In the genomic region with DNA sequence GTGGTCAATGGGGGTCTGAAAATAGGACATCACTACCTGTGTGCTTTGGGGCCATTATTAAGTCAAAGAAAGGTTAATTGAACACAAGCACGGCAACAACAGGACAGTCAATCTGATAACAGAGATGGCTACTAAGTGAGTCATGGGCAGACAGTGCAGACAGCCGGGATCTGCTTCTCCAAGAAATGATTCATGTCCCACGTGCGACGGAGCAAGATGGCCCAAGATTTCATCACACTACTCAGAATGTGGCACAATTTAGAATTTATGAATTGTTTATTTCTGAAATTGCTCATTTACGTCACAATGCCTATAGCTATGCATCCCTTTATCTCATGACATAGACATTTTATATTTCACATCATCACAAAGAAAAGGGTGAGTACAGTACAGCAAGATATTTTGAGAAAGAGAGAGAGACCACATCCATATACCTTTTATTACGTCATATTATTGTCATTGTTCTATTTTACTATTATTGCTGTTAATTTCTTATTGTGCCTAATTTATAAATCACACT, we compare ENCODE assay signal across 1 cellular context.
A peak's percentile ranks its signal among the peaks of the same experiment; 100 is the strongest.
TF ChIP-seq lines count a peak whose summit lies in the region.

No MANE protein-coding gene starts in this region.

TF ChIP-seq in K562, 482 proteins besides CTCF, POLR2A, EP300 and RAD21 (continued from another document and continues in another):
- TF ChIP-seq NCOR1 (IDR thresholded peaks at IDR 0.05) (peak; percentile 61; the same call in 1 of the 2 replicates), ZFPM2 (CRISPR knock-in tag; IDR thresholded peaks at IDR 0.05) (no peak), ZNF274 (IDR thresholded peaks at IDR 0.05; ENCODE audit: borderline replicate concordance, low read depth, low read length) (no peak), PATZ1 (CRISPR knock-in tag; IDR thresholded peaks at IDR 0.05; ENCODE audit: borderline replicate concordance) (no peak), MAFF (IDR thresholded peaks at IDR 0.05; ENCODE audit: low read length) (no peak), DDX20 (tag; IDR thresholded peaks at IDR 0.05; ENCODE audit: low read depth) (no peak), RCOR1 (IDR thresholded peaks at IDR 0.05; ENCODE audit: borderline replicate concordance in 1 of 2, low read depth in 2 of 2, low read length in 2 of 2) (peak in 1 of 2 experiments; percentile 89; a peak in 2 of 4 replicates), UBTF (IDR thresholded peaks at IDR 0.05; ENCODE audit: borderline replicate concordance in 1 of 2, low read depth in 2 of 2, low read length in 2 of 2) (no peak), NUFIP1 (IDR thresholded peaks at IDR 0.05; ENCODE audit: partially characterized antibody) (no peak), IFI16 (CRISPR knock-in tag; IDR thresholded peaks at IDR 0.05) (no peak), ZBTB2 (IDR thresholded peaks at IDR 0.05) (no peak), GTF3C2 (IDR thresholded peaks at IDR 0.05; ENCODE audit: borderline replicate concordance, extremely low read depth, insufficient read length) (no peak), RBFOX2 (IDR thresholded peaks at IDR 0.05; ENCODE audit: low read depth, low read length) (no peak), FOSL1 (tag; conservative IDR thresholded peaks at IDR 0.05) (peak; percentile 100), ZFP91 (CRISPR knock-in tag; IDR thresholded peaks at IDR 0.05) (no peak), NR2C1 (IDR thresholded peaks at IDR 0.05) (no peak), NR2C1 (tag; IDR thresholded peaks at IDR 0.05) (0 out of 2 replicates have a peak, but pooled peaks have one; percentile 50), KDM4B (IDR thresholded peaks at IDR 0.05; ENCODE audit: borderline replicate concordance in 2 of 2, low read depth in 1 of 2) (no peak), NCOA2 (IDR thresholded peaks at IDR 0.05; ENCODE audit: partially characterized antibody in 2 of 2) (no peak), MTA2 (IDR thresholded peaks at IDR 0.05; ENCODE audit: low read depth) (peak; percentile 25; the same call in 1 of the 2 replicates), NFRKB (IDR thresholded peaks at IDR 0.05; ENCODE audit: low read depth) (peak; percentile 69; the same call in 1 of the 2 replicates), SMAD1 (IDR thresholded peaks at IDR 0.05; ENCODE audit: low read depth, low read length, partially characterized antibody) (no peak), SRSF3 (IDR thresholded peaks at IDR 0.05; ENCODE audit: insufficient read depth, low read length) (no peak), CXXC5 (CRISPR knock-in tag; IDR thresholded peaks at IDR 0.05) (peak; percentile 69), ZNF318 (IDR thresholded peaks at IDR 0.05; ENCODE audit: borderline replicate concordance in 1 of 2, low read depth in 1 of 2) (peak in 1 of 2 experiments; percentile 94; a peak in 2 of 4 replicates), MAFG (tag; conservative IDR thresholded peaks at IDR 0.05) (0 out of 2 replicates have a peak, but pooled peaks have one; percentile 20), ETS2 (tag; IDR thresholded peaks at IDR 0.05; ENCODE audit: borderline replicate concordance, poor library complexity, severe bottlenecking) (no peak), TBP (optimal IDR thresholded peaks at IDR 0.05; ENCODE audit: low read depth, low read length) (no peak), RUNX1 (IDR thresholded peaks at IDR 0.05; ENCODE audit: low read depth) (no peak), BRCA1 (IDR thresholded peaks at IDR 0.05) (no peak), BRCA1 (CRISPR knock-in tag; IDR thresholded peaks at IDR 0.05) (no peak), ERF (CRISPR knock-in tag; IDR thresholded peaks at IDR 0.05) (no peak), ETV1 (tag; conservative IDR thresholded peaks at IDR 0.05; ENCODE audit: low read depth) (no peak)
- TF ChIP-seq, protein P1, sequence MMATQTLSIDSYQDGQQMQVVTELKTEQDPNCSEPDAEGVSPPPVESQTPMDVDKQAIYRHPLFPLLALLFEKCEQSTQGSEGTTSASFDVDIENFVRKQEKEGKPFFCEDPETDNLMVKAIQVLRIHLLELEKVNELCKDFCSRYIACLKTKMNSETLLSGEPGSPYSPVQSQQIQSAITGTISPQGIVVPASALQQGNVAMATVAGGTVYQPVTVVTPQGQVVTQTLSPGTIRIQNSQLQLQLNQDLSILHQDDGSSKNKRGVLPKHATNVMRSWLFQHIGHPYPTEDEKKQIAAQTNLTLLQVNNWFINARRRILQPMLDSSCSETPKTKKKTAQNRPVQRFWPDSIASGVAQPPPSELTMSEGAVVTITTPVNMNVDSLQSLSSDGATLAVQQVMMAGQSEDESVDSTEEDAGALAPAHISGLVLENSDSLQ (IDR thresholded peaks at IDR 0.05): peak; percentile 93
- TF ChIP-seq, protein P2, sequence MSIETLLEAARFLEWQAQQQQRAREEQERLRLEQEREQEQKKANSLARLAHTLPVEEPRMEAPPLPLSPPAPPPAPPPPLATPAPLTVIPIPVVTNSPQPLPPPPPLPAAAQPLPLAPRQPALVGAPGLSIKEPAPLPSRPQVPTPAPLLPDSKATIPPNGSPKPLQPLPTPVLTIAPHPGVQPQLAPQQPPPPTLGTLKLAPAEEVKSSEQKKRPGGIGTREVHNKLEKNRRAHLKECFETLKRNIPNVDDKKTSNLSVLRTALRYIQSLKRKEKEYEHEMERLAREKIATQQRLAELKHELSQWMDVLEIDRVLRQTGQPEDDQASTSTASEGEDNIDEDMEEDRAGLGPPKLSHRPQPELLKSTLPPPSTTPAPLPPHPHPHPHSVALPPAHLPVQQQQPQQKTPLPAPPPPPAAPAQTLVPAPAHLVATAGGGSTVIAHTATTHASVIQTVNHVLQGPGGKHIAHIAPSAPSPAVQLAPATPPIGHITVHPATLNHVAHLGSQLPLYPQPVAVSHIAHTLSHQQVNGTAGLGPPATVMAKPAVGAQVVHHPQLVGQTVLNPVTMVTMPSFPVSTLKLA (conservative IDR thresholded peaks at IDR 0.05): peak; percentile 62 to 74
